17 cellular contexts compared by ENCODE assay signal in genomic region chr1:208808301-208808700, GRCh38.
"Had no signal": no experiment of that assay in that cellular context is flagged by ENCODE, and none has a peak within 500 bp of the region (broad histone marks: within the 10 kb centered on the region; RNA-seq: fewer than 3 reads in every experiment).

No MANE protein-coding gene starts in this region.

- DNase-seq: cortex of kidney; dorsolateral prefrontal cortex; effector CD8-positive, alpha-beta T cell; heart left ventricle; hippocampal formation; kidney glomerular epithelial cell; mucosa of descending colon; naive thymus-derived CD8-positive, alpha-beta T cell; posterior cingulate gyrus; small intestine; stimulated activated CD4-positive, alpha-beta T cell treated with anti-CD3 and anti-CD28 coated beads, Interleukin-2, amount 100 ng/mL, for 48 hours; stimulated activated naive CD8-positive, alpha-beta T cell treated with anti-CD3 and anti-CD28 coated beads, Interleukin-15, Interleukin-2, amounts not matched to agents 100 U/mL and 50 U/mL, for 24 hours; tibial artery; upper lobe of left lung; uterus had no signal

- H3K9me3 ChIP-seq: mucosa of descending colon, right atrium auricular region, suprapubic skin, tibial artery, upper lobe of left lung, uterus had no signal

- H3K36me3 ChIP-seq: heart left ventricle, right atrium auricular region, suprapubic skin, tibial artery, upper lobe of left lung, uterus had no signal

- H3K4me3 Mint-ChIP-seq: naive thymus-derived CD8-positive, alpha-beta T cell had no signal

- H3K27ac Mint-ChIP-seq: naive thymus-derived CD8-positive, alpha-beta T cell had no signal

- H3K4me1 Mint-ChIP-seq: naive thymus-derived CD8-positive, alpha-beta T cell had no signal

- H3K27ac ChIP-seq: heart left ventricle, right atrium auricular region, tibial artery, upper lobe of left lung, uterus had no signal

- ATAC-seq: heart left ventricle; mucosa of descending colon; naive thymus-derived CD8-positive, alpha-beta T cell; stimulated activated naive CD8-positive, alpha-beta T cell treated with anti-CD3 and anti-CD28 coated beads, Interleukin-15, Interleukin-2, amounts not matched to agents 100 U/mL and 50 U/mL, for 24 hours had no signal

- H3K27me3 ChIP-seq: right atrium auricular region, suprapubic skin, tibial artery, upper lobe of left lung, uterus had no signal

- H3K4me1 ChIP-seq: heart left ventricle, right atrium auricular region, tibial artery, uterus had no signal

- H3K36me3 Mint-ChIP-seq: naive thymus-derived CD8-positive, alpha-beta T cell had no signal

- H3K4me3 ChIP-seq: dorsolateral prefrontal cortex, heart left ventricle, mucosa of descending colon, right atrium auricular region, suprapubic skin, tibial artery, upper lobe of left lung, uterus had no signal
